In genomic region chr17:67636312-67636711, GRCh38 we compare ENCODE assay signal across 16 cellular contexts.
A peak's percentile ranks its signal among the peaks of the same experiment; 100 is the strongest.
DNase-seq lines count a peak whose midpoint lies in the region; ATAC-seq and TF ChIP-seq lines count a peak whose summit lies in the region.
"Had no signal": no experiment of that assay in that cellular context is flagged by ENCODE, and none has a peak within 500 bp of the region (broad histone marks: within the 10 kb centered on the region; RNA-seq: fewer than 3 reads in every experiment).

No MANE protein-coding gene starts in this region.

- no peaks in the 10 kb centered on the region for H3K9me3 Mint-ChIP-seq in stimulated activated naive CD8-positive, alpha-beta T cell treated with anti-CD3 and anti-CD28 coated beads, Interleukin-15, amount 100 ng/mL, for 72 hours
- H3K9me3 Mint-ChIP-seq: CD14-positive monocyte had no signal

- no peak for DNase-seq in HCT116 (ENCODE audit: low read depth, low spot score)
- no peak for DNase-seq in RWPE2 (ENCODE audit: low spot score)
- DNase-seq in epithelial cell of prostate (ENCODE audit: low read depth, low spot score): no peak
- DNase-seq in posterior vena cava (ENCODE audit: low spot score): peak; percentile 56
- no peak for DNase-seq in stimulated activated naive CD8-positive, alpha-beta T cell treated with anti-CD3 and anti-CD28 coated beads, Interleukin-15, amount 100 ng/mL, for 72 hours
- DNase-seq in NCI-H2171 treated with DMSO at 0.1 percent for 48 hours (lab: John Stamatoyannopoulos, UW): no peak
- DNase-seq in HCEC 1CT: no peak
- DNase-seq: AML-193, COR-L47, NCI-H1417, NCI-H2029, NCI-H510A treated with DMSO at 0.1 percent for 48 hours, NCI-H82 had no signal

- H3K27ac Mint-ChIP-seq in stimulated activated naive CD8-positive, alpha-beta T cell treated with anti-CD3 and anti-CD28 coated beads, Interleukin-15, amount 100 ng/mL, for 72 hours: no peak overlapping the region
- H3K27ac Mint-ChIP-seq: CD14-positive monocyte had no signal

- H3K4me2 ChIP-seq in HCT116 (ENCODE audit: low read length): peak overlapping the region; percentile 50

- TF ChIP-seq POLR2A in HCT116 (IDR thresholded peaks at IDR 0.05; ENCODE audit: borderline replicate concordance, extremely low read depth, insufficient read depth, insufficient read length): no peak

- no peaks in the 10 kb centered on the region for H3K79me2 ChIP-seq in HCT116 (ENCODE audit: insufficient read depth, low read length)

- no peak for TF ChIP-seq RAD21 in HCT116 (IDR thresholded peaks at IDR 0.05; ENCODE audit: low read depth)

- H3K9me2 ChIP-seq in HCT116 (ENCODE audit: insufficient read depth): no peaks in the 10 kb centered on the region

- no peaks in the 10 kb centered on the region for H3K4me1 Mint-ChIP-seq in stimulated activated naive CD8-positive, alpha-beta T cell treated with anti-CD3 and anti-CD28 coated beads, Interleukin-15, amount 100 ng/mL, for 72 hours
- H3K4me1 Mint-ChIP-seq: CD14-positive monocyte had no signal

- peaks cover 36 to 44% of the 10 kb centered on the region in 2 experiments for H3K4me1 ChIP-seq in HCT116 (ENCODE audit: control insufficient read depth in 1 of 2, insufficient read depth in 2 of 2, low read length in 2 of 2)
- peaks cover 26% of the 10 kb centered on the region for H3K4me1 ChIP-seq in RWPE2 (ENCODE audit: insufficient read depth, poor library complexity, severe bottlenecking)
- H3K4me1 ChIP-seq: SJSA1 had no signal

- no peak for ATAC-seq in HCT116
- ATAC-seq in RWPE2 (ENCODE audit: low read depth): no peak
- no peak for ATAC-seq in stimulated activated naive CD8-positive, alpha-beta T cell treated with anti-CD3 and anti-CD28 coated beads, Interleukin-15, amount 100 ng/mL, for 72 hours
- ATAC-seq: PC-3 had no signal

- no peaks in the 10 kb centered on the region for H4K20me1 ChIP-seq in HCT116 (ENCODE audit: insufficient read depth)

- H3K36me3 ChIP-seq in HCT116 (ENCODE audit: control insufficient read depth in 1 of 2, insufficient read depth in 2 of 2, low read length in 2 of 2): no peaks in the 10 kb centered on the region
- peaks cover 21% of the 10 kb centered on the region for H3K36me3 ChIP-seq in RWPE2 (ENCODE audit: low read depth)
- H3K36me3 ChIP-seq: SJSA1 had no signal

- H2AFZ ChIP-seq in HCT116 (ENCODE audit: low read depth, low read length, poor library complexity, severe bottlenecking): no peak overlapping the region

- POLR2A ChIA-PET in HCT116 (lab: Charles Lee): no interaction called here

- CTCF ChIA-PET in HCT116 (lab: Charles Lee): no interaction called here

- no peaks in the 10 kb centered on the region for H3K9me3 ChIP-seq in HCT116 (ENCODE audit: control insufficient read depth in 1 of 2, insufficient read depth in 1 of 2, low read depth in 1 of 2, low read length in 2 of 2)
- H3K9me3 ChIP-seq in RWPE2 (ENCODE audit: severe bottlenecking): no peaks in the 10 kb centered on the region
- H3K9me3 ChIP-seq: SJSA1 had no signal

- RAD21 ChIA-PET in HCT116 (lab: Charles Lee; ENCODE audit: low non-redundant PET in 1 of 2, low total read pairs in 2 of 2, uncharacterized antibody in 2 of 2, unreplicated experiment in 2 of 2): no interaction called here

- no peak overlapping the region for H3K4me3 Mint-ChIP-seq in stimulated activated naive CD8-positive, alpha-beta T cell treated with anti-CD3 and anti-CD28 coated beads, Interleukin-15, amount 100 ng/mL, for 72 hours
- H3K4me3 Mint-ChIP-seq: CD14-positive monocyte had no signal

- H3K4me3 ChIP-seq in HCT116 (replicated peaks in 1 of 2; ENCODE audit: low read depth in 1 of 2, low read length in 2 of 2) (no peak overlapping the region), RWPE2 (ENCODE audit: severe bottlenecking) (no peak overlapping the region)
- H3K4me3 ChIP-seq: SJSA1 had no signal

- H3K27ac ChIP-seq in HCT116 (ENCODE audit: low read depth, low read length) (no peak overlapping the region), RWPE2 (ENCODE audit: poor library complexity, severe bottlenecking) (peak overlapping the region; percentile 74), epithelial cell of prostate (peak overlapping the region; percentile 74)
- H3K27ac ChIP-seq: SJSA1 had no signal

- no TSS peak for BruUV-seq in HCT116 (replicated peaks; lab: Mats Ljungman, UMichigan)

- H3K27me3 Mint-ChIP-seq in stimulated activated naive CD8-positive, alpha-beta T cell treated with anti-CD3 and anti-CD28 coated beads, Interleukin-15, amount 100 ng/mL, for 72 hours: no peaks in the 10 kb centered on the region

- H3K27me3 ChIP-seq in HCT116 (ENCODE audit: insufficient read depth, low read length): no peaks in the 10 kb centered on the region
- H3K27me3 ChIP-seq in RWPE2 (ENCODE audit: insufficient read depth, poor library complexity, severe bottlenecking): no peaks in the 10 kb centered on the region
- H3K27me3 ChIP-seq: SJSA1 had no signal

- TF ChIP-seq CTCF in HCT116 (IDR thresholded peaks at IDR 0.05 in 2 of 3, conservative IDR thresholded peaks at IDR 0.05 in 1 of 3; ENCODE audit: borderline replicate concordance in 1 of 3, insufficient read depth in 1 of 3, low read depth in 2 of 3, low read length in 2 of 3) (no peak), RWPE2 (IDR thresholded peaks at IDR 0.05; ENCODE audit: poor library complexity, severe bottlenecking) (no peak)

- intact Hi-C loops in HCT116 (cut with micrococcal nuclease): no loop called here
- intact Hi-C loops in posterior vena cava (cut with DNase I): no loop called here

- H3K9ac ChIP-seq in HCT116 (ENCODE audit: low read length): no peak overlapping the region

TF ChIP-seq in HCT116, 20 proteins besides CTCF, POLR2A, EP300 and RAD21:
- TF ChIP-seq, protein P1, sequence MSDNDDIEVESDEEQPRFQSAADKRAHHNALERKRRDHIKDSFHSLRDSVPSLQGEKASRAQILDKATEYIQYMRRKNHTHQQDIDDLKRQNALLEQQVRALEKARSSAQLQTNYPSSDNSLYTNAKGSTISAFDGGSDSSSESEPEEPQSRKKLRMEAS (IDR thresholded peaks at IDR 0.05): no peak
- TF ChIP-seq EGR1 (IDR thresholded peaks at IDR 0.05; ENCODE audit: low read depth) (no peak), CBX3 (IDR thresholded peaks at IDR 0.05; ENCODE audit: low read depth) (no peak), REST (IDR thresholded peaks at IDR 0.05; ENCODE audit: low read depth) (no peak), JUND (IDR thresholded peaks at IDR 0.05) (no peak), ZFX (IDR thresholded peaks at IDR 0.05) (no peak), SIN3A (IDR thresholded peaks at IDR 0.05; ENCODE audit: low read depth) (no peak)
